Comparison of ENCODE assay signal across 11 cellular contexts in genomic region chr6:132805548-132805947, GRCh38. TPM values are rescaled to one million over a fixed set of nuclear protein-coding genes. Genes with fewer than 3 reads are reported as not detected.
"Had no signal": no experiment of that assay in that cellular context is flagged by ENCODE, and none has a peak within 500 bp of the region (broad histone marks: within the 10 kb centered on the region; RNA-seq: fewer than 3 reads in every experiment).

No MANE protein-coding gene starts in this region.

- H3K9me3 ChIP-seq: HAP-1 had no signal

- H2AFZ ChIP-seq: GM23248, GM23338 had no signal

- H3K9ac ChIP-seq: GM23248 had no signal

- H3K4me2 ChIP-seq: GM23338 had no signal

- H3K27ac ChIP-seq: GM23248 had no signal

- DNase-seq: GM23248, GOT3, H7, H9, HCEC 1CT, HFFc6 had no signal

- H3K4me1 ChIP-seq: HAP-1 had no signal

- H3K36me3 ChIP-seq: HAP-1 had no signal

- ATAC-seq: GM23338, HCT116 had no signal

- FAIRE-seq: H1, H54 had no signal

- H3K4me3 ChIP-seq: GM23248, GM23338, HAP-1 had no signal

RNA-seq across cellular contexts. Expression of gene VNN2, which starts 47.8 kb away (rescaled TPM):
- total RNA-seq: GM23248, GM23338, H1, H7, H9, HFFc6 had no signal
- polyA plus RNA-seq: GM23338, H1 had no signal
